In the genomic region with DNA sequence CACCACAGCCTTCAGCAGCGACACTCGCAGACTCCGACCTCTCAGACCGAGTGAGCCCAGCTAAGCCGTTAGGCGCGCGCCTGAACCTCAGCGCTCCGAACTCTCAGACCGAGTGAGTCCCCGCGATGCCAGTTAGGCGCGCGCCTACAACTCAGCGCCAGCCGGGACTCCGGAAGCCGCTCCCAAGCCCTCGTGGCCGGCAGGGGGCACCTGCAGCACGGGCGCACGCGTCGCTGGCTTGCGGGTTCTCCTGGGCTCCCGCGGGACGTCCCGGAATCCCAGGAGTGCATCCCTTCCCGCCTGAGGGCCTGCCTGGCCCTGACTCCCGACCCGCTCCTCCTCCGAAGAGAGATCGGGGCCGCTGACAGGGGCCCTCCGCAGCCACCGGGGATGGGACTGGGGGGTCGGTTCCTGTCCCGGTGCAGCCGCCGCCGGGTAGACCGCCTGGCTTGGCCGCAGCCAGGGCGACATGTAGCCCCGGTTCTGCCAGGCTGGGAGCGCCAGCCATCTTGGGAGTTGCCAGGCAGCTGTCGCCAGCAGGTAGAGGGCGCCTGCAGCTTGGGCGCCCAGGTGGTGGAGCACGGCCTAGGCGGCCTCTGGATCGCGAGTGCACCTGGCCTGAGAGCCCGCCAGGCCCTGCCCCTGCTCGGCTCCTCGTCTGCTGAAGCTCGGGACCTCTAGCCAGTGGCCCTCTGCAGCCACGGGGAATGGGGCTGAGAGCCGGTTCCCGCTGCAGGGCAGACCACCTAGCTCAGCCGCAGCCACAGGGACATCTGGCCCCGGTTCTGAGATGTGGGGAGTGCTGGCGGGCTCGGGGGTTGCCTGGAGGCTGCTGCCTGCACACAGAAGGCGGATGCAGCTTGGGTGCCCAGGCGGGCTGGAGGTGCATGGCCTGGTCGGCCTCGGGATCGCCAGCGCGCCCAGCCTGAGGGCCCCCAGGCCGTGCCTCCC, we compare ENCODE assay signal across 1 cellular context.
TF ChIP-seq lines count a peak whose summit lies in the region.

Gene ANKRD18A, minus strand, starts transcription at position 114 of the 951 bp plus-strand sequence. CDS start 311 bp downstream, outside the sequence.

TF ChIP-seq in HepG2, 621 proteins besides CTCF, POLR2A, EP300 and RAD21 (continued from another document and continues in another):
- peak; percentile 57; the same call in 1 of the 2 replicates for TF ChIP-seq TFE3 (CRISPR knock-in tag; IDR thresholded peaks at IDR 0.05)
- TF ChIP-seq TGIF2 (CRISPR knock-in tag; IDR thresholded peaks at IDR 0.05): 0 out of 2 replicates have a peak, but pooled peaks have one; percentile 6
- TF ChIP-seq PCBP2 (optimal IDR thresholded peaks at IDR 0.05; ENCODE audit: low read depth, low read length, poor library complexity, severe bottlenecking): no peak
- TF ChIP-seq, protein P1, sequence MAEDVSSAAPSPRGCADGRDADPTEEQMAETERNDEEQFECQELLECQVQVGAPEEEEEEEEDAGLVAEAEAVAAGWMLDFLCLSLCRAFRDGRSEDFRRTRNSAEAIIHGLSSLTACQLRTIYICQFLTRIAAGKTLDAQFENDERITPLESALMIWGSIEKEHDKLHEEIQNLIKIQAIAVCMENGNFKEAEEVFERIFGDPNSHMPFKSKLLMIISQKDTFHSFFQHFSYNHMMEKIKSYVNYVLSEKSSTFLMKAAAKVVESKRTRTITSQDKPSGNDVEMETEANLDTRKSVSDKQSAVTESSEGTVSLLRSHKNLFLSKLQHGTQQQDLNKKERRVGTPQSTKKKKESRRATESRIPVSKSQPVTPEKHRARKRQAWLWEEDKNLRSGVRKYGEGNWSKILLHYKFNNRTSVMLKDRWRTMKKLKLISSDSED (CRISPR knock-in tag; IDR thresholded peaks at IDR 0.05): no peak
- no peak for TF ChIP-seq HNF4A (CRISPR knock-in tag; IDR thresholded peaks at IDR 0.05)
- no peak for TF ChIP-seq ZNF746 (CRISPR knock-in tag; IDR thresholded peaks at IDR 0.05)
- TF ChIP-seq ZBTB3 (CRISPR knock-in tag; IDR thresholded peaks at IDR 0.05; ENCODE audit: borderline replicate concordance, low read depth): peak; percentile 80; the same call in 1 of the 2 replicates
- TF ChIP-seq ZNF646 (CRISPR knock-in tag; IDR thresholded peaks at IDR 0.05): 0 out of 2 replicates have a peak, but pooled peaks have one; percentile 15
- TF ChIP-seq MBNL3 (CRISPR knock-in tag; conservative IDR thresholded peaks at IDR 0.05): no peak
- no peak for TF ChIP-seq CREB3 (CRISPR knock-in tag; IDR thresholded peaks at IDR 0.05)
- TF ChIP-seq SALL2 (CRISPR knock-in tag; IDR thresholded peaks at IDR 0.05): no peak; the same call in 1 of the 2 replicates
- no peak for TF ChIP-seq CREM (IDR thresholded peaks at IDR 0.05)
- TF ChIP-seq CREM (CRISPR knock-in tag; IDR thresholded peaks at IDR 0.05): no peak
- TF ChIP-seq, protein P2, sequence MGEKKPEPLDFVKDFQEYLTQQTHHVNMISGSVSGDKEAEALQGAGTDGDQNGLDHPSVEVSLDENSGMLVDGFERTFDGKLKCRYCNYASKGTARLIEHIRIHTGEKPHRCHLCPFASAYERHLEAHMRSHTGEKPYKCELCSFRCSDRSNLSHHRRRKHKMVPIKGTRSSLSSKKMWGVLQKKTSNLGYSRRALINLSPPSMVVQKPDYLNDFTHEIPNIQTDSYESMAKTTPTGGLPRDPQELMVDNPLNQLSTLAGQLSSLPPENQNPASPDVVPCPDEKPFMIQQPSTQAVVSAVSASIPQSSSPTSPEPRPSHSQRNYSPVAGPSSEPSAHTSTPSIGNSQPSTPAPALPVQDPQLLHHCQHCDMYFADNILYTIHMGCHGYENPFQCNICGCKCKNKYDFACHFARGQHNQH (CRISPR knock-in tag; IDR thresholded peaks at IDR 0.05): no peak
- TF ChIP-seq ZNF101 (CRISPR knock-in tag; IDR thresholded peaks at IDR 0.05; ENCODE audit: borderline replicate concordance, low read depth): 0 out of 2 replicates have a peak, but pooled peaks have one; percentile 41
- TF ChIP-seq NKX3-1 (CRISPR knock-in tag; IDR thresholded peaks at IDR 0.05): no peak
- TF ChIP-seq CEBPG (CRISPR knock-in tag; IDR thresholded peaks at IDR 0.05): no peak
- TF ChIP-seq TFDP1 (CRISPR knock-in tag; IDR thresholded peaks at IDR 0.05; ENCODE audit: borderline replicate concordance): peak; percentile 82; the same call in 1 of the 2 replicates
- 0 out of 2 replicates have a peak, but pooled peaks have one; percentile 80 for TF ChIP-seq NR1H2 (CRISPR knock-in tag; IDR thresholded peaks at IDR 0.05; ENCODE audit: borderline replicate concordance, low read depth)
- TF ChIP-seq ZKSCAN5 (CRISPR knock-in tag; IDR thresholded peaks at IDR 0.05): no peak
- no peak for TF ChIP-seq ZNF24 (IDR thresholded peaks at IDR 0.05)
- no peak for TF ChIP-seq ZNF281 (CRISPR knock-in tag; IDR thresholded peaks at IDR 0.05; ENCODE audit: borderline replicate concordance)
- no peak for TF ChIP-seq HNRNPUL1 (IDR thresholded peaks at IDR 0.05; ENCODE audit: low read depth, low read length)
- TF ChIP-seq MAFG (CRISPR knock-in tag; IDR thresholded peaks at IDR 0.05): no peak
- peak; percentile 86 for TF ChIP-seq GABPB1 (CRISPR knock-in tag; IDR thresholded peaks at IDR 0.05)
- peak; percentile 37; the same call in 1 of the 2 replicates for TF ChIP-seq EED (CRISPR knock-in tag; IDR thresholded peaks at IDR 0.05)
- TF ChIP-seq ZNF362 (CRISPR knock-in tag; IDR thresholded peaks at IDR 0.05; ENCODE audit: borderline replicate concordance): peak; percentile 66; the same call in 1 of the 2 replicates
- TF ChIP-seq ZZZ3 (CRISPR knock-in tag; IDR thresholded peaks at IDR 0.05; ENCODE audit: borderline replicate concordance): peak; percentile 21; the same call in 1 of the 2 replicates
- TF ChIP-seq ZNF343 (CRISPR knock-in tag; IDR thresholded peaks at IDR 0.05): peak; percentile 85
- 0 out of 2 replicates have a peak, but pooled peaks have one; percentile 25 for TF ChIP-seq ZNF713 (CRISPR knock-in tag; IDR thresholded peaks at IDR 0.05)
- TF ChIP-seq IKZF4 (CRISPR knock-in tag; IDR thresholded peaks at IDR 0.05; ENCODE audit: borderline replicate concordance, low read depth, not compliant biosample characterization): no peak
- peak; percentile 54; the same call in 1 of the 2 replicates for TF ChIP-seq HIVEP1 (CRISPR knock-in tag; IDR thresholded peaks at IDR 0.05)
- TF ChIP-seq FOXM1 (CRISPR knock-in tag; IDR thresholded peaks at IDR 0.05): no peak
- TF ChIP-seq YEATS4 (CRISPR knock-in tag; IDR thresholded peaks at IDR 0.05; ENCODE audit: borderline replicate concordance): peak; percentile 62; the same call in 1 of the 2 replicates
